ENCODE assay signal across 31 cellular contexts in the genomic region with DNA sequence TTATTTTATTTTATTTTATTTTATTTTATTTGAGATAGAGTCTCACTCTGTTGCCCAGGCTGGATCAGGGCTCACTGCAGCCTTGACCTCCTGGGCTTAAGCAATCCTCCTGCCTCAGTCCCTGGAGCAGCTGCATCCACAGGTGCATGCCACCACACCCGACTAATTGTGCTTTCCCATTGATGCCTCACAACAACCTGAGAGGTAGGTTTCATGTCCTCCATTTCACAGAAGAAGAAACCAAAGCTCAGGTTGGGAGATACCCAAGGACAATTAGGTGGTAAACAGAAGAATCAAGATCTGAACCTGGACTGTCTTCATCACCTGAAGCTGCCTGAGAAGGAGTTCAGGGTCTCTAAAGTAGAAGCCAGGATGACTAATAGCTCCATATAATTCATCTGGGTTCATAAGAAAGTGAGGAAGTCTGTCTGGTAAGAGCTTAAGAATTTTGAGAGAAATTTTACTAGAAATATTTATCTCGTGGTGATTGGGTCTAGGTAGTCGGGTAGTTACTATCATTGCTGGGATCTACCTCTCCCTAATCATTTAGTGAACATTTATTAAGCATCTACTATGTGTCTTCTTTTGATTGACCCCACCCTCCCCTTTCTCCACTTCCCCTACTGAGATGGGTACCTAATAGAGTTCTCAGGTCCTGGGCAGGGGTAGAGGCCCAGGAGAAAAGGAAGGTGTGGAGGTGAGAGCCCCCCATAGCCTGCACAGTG. TPM values are rescaled to one million over a fixed set of nuclear protein-coding genes. Genes with fewer than 3 reads are reported as not detected.
"Had no signal": no experiment of that assay in that cellular context is flagged by ENCODE, and none has a peak within 500 bp of the region (broad histone marks: within the 10 kb centered on the region; RNA-seq: fewer than 3 reads in every experiment).

No MANE protein-coding gene starts in this region.

- DNase-seq: activated CD4-positive, alpha-beta memory T cell treated with anti-CD3 and anti-CD28 coated beads, Interleukin-2, amount 10 ng/mL, durations not matched to agents 7 days and 5 days; activated CD4-positive, alpha-beta T cell treated with anti-CD3 and anti-CD28 coated beads for 1 hour; activated CD4-positive, alpha-beta T cell treated with anti-CD3 and anti-CD28 coated beads for 4 hours; activated CD4-positive, alpha-beta T cell treated with anti-CD3 and anti-CD28 coated beads, Interleukin-2, amount 10 ng/mL, durations not matched to agents 7 days and 5 days; activated CD4-positive, alpha-beta T cell treated with anti-CD3 and anti-CD28 coated beads, Interleukin-2, amount 50 U/mL, for 4 hours; activated CD8-positive, alpha-beta memory T cell treated with anti-CD3 and anti-CD28 coated beads, Interleukin-2, amount 50 U/mL, for 48 hours; activated gamma-delta T cell treated with Interleukin-2 at 50 U/mL for 16 hours; activated naive CD4-positive, alpha-beta T cell treated with anti-CD3 and anti-CD28 coated beads, Interleukin-2, amount 50 U/mL, for 16 hours; activated naive CD4-positive, alpha-beta T cell treated with Interleukin-2 at 50 U/mL for 16 hours; activated T-cell treated with anti-CD3 and anti-CD28 coated beads for 4 hours; activated T-cell treated with anti-CD3 and anti-CD28 coated beads, Interleukin-2, amount 50 U/mL, for 24 hours; activated T-cell treated with anti-CD3 and anti-CD28 coated beads, Interleukin-2, amount 50 U/mL, for 72 hours; amniotic stem cell; anterior cingulate cortex; brain microvascular endothelial cell; cortex of kidney; dermis blood vessel endothelial cell; effector CD4-positive, alpha-beta T cell; effector memory CD8-positive, alpha-beta T cell; erythroblast; foreskin keratinocyte; gastrocnemius medialis; glutamatergic neuron; heart left ventricle; T-helper 2 cell had no signal

- H3K9me3 ChIP-seq: esophagus muscularis mucosa, gastrocnemius medialis, heart left ventricle had no signal

- H3K4me3 ChIP-seq: esophagus muscularis mucosa, gastrocnemius medialis, heart left ventricle had no signal

- H3K4me1 ChIP-seq: foreskin keratinocyte had no signal

- H3K27ac ChIP-seq: brain microvascular endothelial cell, esophagus muscularis mucosa, foreskin keratinocyte, gastrocnemius medialis, heart left ventricle had no signal

- ATAC-seq: activated T-cell treated with anti-CD3 and anti-CD28 coated beads, Interleukin-2, amount 50 U/mL, for 72 hours; effector memory CD8-positive, alpha-beta T cell; foreskin keratinocyte; gastrocnemius medialis; heart left ventricle; WTC11 had no signal

- H3K36me3 ChIP-seq: brain microvascular endothelial cell, esophagus muscularis mucosa, gastrocnemius medialis, heart left ventricle had no signal

RNA-seq across cellular contexts. Expression of a gene that starts 52.7 kb away (rescaled TPM):
- total RNA-seq: activated CD4-positive, alpha-beta memory T cell treated with anti-CD3 and anti-CD28 coated beads, Interleukin-2, amount 10 ng/mL, durations not matched to agents 7 days and 5 days; activated CD4-positive, alpha-beta T cell treated with anti-CD3 and anti-CD28 coated beads, Interleukin-2, amount 10 ng/mL, durations not matched to agents 7 days and 5 days; activated T-cell treated with anti-CD3 and anti-CD28 coated beads, Interleukin-2, amount 50 U/mL, for 72 hours; astrocyte; bronchial epithelial cell; chondrocyte; dermis blood vessel endothelial cell; esophagus muscularis mucosa; foreskin keratinocyte; gastrocnemius medialis; T-helper 1 cell treated with Interleukin-12 subunit alpha and Interleukin-12 subunit beta and Interleukin-4 antibody, amounts not matched to agents 30 ng/mL and 1 ng/mL, for 36 hours had no signal
